9 cellular contexts compared by ENCODE assay signal in the genomic region with DNA sequence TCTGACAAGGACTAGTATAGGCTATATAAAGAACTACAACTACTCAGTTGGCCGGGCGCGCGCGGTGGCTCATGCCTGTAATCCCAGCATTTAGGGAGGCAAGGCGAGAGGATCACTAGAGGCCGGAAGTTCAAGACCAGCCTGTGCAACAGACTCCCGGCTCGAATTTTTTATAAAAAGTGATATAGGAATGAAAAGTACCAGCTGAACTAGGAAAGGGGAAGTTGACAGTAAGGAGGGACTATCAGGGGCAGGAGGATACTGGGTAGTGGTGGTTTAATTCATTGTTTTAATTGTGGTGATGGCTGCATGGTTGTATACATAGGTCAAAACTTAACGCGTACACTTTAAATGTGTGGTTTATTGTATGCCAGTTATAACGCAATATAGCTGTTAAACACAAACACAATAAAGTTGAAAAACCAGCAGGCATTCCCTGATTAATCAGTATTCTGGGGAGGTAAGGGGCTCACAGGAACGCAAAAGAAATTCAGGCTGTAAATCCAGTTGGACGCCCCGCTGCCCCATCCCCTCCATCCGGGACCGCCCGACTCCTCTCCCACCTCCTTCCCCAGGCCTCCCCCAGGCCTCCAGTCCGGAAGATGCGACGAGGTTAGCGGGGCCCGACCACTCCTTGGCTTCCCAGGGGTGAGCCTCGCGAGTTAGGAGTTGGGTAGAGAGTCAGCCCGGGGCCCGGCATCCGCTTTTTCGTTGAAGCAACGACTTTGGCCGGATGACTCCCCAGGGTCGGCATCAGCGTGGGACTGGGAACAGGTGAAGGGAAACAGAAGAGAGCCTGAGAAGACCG. TPM values are rescaled to one million over a fixed set of nuclear protein-coding genes. Genes with fewer than 3 reads are reported as not detected.
DNase-seq lines count a peak whose midpoint lies in the region; ATAC-seq and TF ChIP-seq lines count a peak whose summit lies in the region.
"Had no signal": no experiment of that assay in that cellular context is flagged by ENCODE, and none has a peak within 500 bp of the region (broad histone marks: within the 10 kb centered on the region; RNA-seq: fewer than 3 reads in every experiment).

No MANE protein-coding gene starts in this region.

- peaks cover 20% of the 10 kb centered on the region for H4K20me1 ChIP-seq in PC-9 (ENCODE audit: insufficient read depth)

- intact Hi-C loops in Calu3 (cut with micrococcal nuclease; ENCODE audit: unreplicated experiment) (no loop called here), PC-9 (cut with micrococcal nuclease; ENCODE audit: unreplicated experiment) (no loop called here), heart left ventricle (cut with DNase I) (loop anchor here in 7 of 10 donors (1.0 to 10.0 kb wide), 7 partner anchors 41 to 61 kb away; a partner anchor contains a TSS), prostate gland (cut with DNase I) (loop anchor here (2.0 to 5.0 kb wide), 2 partner anchors 41 to 59 kb away; a partner anchor contains a TSS)

- H3K9me3 ChIP-seq in PC-9 (ENCODE audit: insufficient read depth, low read depth) (no peaks in the 10 kb centered on the region), heart left ventricle (no peaks in the 10 kb centered on the region), prostate gland (no peaks in the 10 kb centered on the region)

- H3K4me3 ChIP-seq in PC-9: peak overlapping the region; percentile 97
- H3K4me3 ChIP-seq in heart left ventricle: peak overlapping the region; percentile 69 to 93 (median 81)
- peak overlapping the region; percentile 60 to 67 for H3K4me3 ChIP-seq in prostate gland

- H3K79me2 ChIP-seq in PC-9 (ENCODE audit: low read depth): peaks cover 45% of the 10 kb centered on the region

- H3K36me3 ChIP-seq in PC-9 (ENCODE audit: low read depth) (no peaks in the 10 kb centered on the region), heart left ventricle (peaks cover 0 to 7% (median 0%) of the 10 kb centered on the region in 9 donors), prostate gland (no peaks in the 10 kb centered on the region)

- BruUV-seq in Calu3 (replicated peaks; lab: Mats Ljungman, UMichigan) (TSS peak; percentile 91), PC-9 (replicated peaks; lab: Mats Ljungman, UMichigan) (TSS peak; percentile 96)

- WGBS in heart left ventricle, 4 donors: 17 to 20% (median 19%) methylated on average over 34 of the region's 34 CpGs
- WGBS in prostate gland: 20% methylated on average over 34 of the region's 34 CpGs

- no peaks in the 10 kb centered on the region for H3K27me3 ChIP-seq in PC-9 (ENCODE audit: insufficient read depth, low read depth)
- no peaks in the 10 kb centered on the region for H3K27me3 ChIP-seq in heart left ventricle
- H3K27me3 ChIP-seq in prostate gland (replicated peaks; ENCODE audit: insufficient read depth): no peaks in the 10 kb centered on the region

- POLR2A ChIA-PET in PC-9 (lab: Charles Lee; ENCODE audit: unreplicated experiment): interaction anchor here (0.5 kb wide), 1 partner anchor 43 kb away, joined by 4 read pairs; a partner anchor contains a TSS

- TF ChIP-seq POLR2A in heart left ventricle (IDR thresholded peaks at IDR 0.05) (no peak), prostate gland (IDR thresholded peaks at IDR 0.05) (no peak)

- TF ChIP-seq CTCF in Calu3 (IDR thresholded peaks at IDR 0.05; ENCODE audit: unreplicated experiment): no peak
- no peak for TF ChIP-seq CTCF in PC-9 (conservative IDR thresholded peaks at IDR 0.05)
- no peak for TF ChIP-seq CTCF in heart left ventricle (IDR thresholded peaks at IDR 0.05)
- no peak for TF ChIP-seq CTCF in prostate gland (IDR thresholded peaks at IDR 0.05)

- H3K27me3 Mint-ChIP-seq in Calu3 (ENCODE audit: unreplicated experiment): no peaks in the 10 kb centered on the region
- H3K27me3 Mint-ChIP-seq: dendritic cell treated with granulocyte-macrophage colony-stimulating factor and Interleukin-4, amounts not matched to agents 40 ng/mL and 50 ng/mL, for 4 days had no signal

- ATAC-seq in GM19455 (IDR thresholded peaks at IDR 0.05; ENCODE audit: unreplicated experiment): peak; percentile 53
- peak; percentile 65 for ATAC-seq in HG03521 (IDR thresholded peaks at IDR 0.05; ENCODE audit: unreplicated experiment)
- ATAC-seq in heart left ventricle: peak; percentile 84 to 91 (median 89)

- H3K4me3 Mint-ChIP-seq in Calu3 (ENCODE audit: low read depth, unreplicated experiment): no peak overlapping the region
- H3K4me3 Mint-ChIP-seq: dendritic cell treated with granulocyte-macrophage colony-stimulating factor and Interleukin-4, amounts not matched to agents 40 ng/mL and 50 ng/mL, for 4 days had no signal

- peaks cover 21% of the 10 kb centered on the region for H3K4me1 ChIP-seq in PC-9 (replicated peaks; ENCODE audit: insufficient read depth)
- peaks cover 0 to 24% (median 12%) of the 10 kb centered on the region in 12 donors for H3K4me1 ChIP-seq in heart left ventricle
- peaks cover 5% of the 10 kb centered on the region for H3K4me1 ChIP-seq in prostate gland (replicated peaks)

- H3K36me3 Mint-ChIP-seq in Calu3 (ENCODE audit: insufficient read depth, unreplicated experiment): no peaks in the 10 kb centered on the region

- H3K27ac ChIP-seq in PC-9: peak overlapping the region; percentile 75
- peak overlapping the region; percentile 71 to 93 (median 86) for H3K27ac ChIP-seq in heart left ventricle
- H3K27ac ChIP-seq in prostate gland: peak overlapping the region; percentile 86 to 87

- no peaks in the 10 kb centered on the region for H3K9me3 Mint-ChIP-seq in Calu3 (ENCODE audit: low read depth, unreplicated experiment)
- H3K9me3 Mint-ChIP-seq: dendritic cell treated with granulocyte-macrophage colony-stimulating factor and Interleukin-4, amounts not matched to agents 40 ng/mL and 50 ng/mL, for 4 days had no signal

- CTCF ChIA-PET in Calu3 (lab: Charles Lee) (no interaction called here), PC-9 (lab: Charles Lee) (interaction anchor here (0.5 kb wide), 1 partner anchor 58 kb away, joined by 5 read pairs; no protein-coding TSS in a partner anchor)

- H3K4me1 Mint-ChIP-seq in Calu3 (ENCODE audit: low read depth, unreplicated experiment): peaks cover 5% of the 10 kb centered on the region

- H3F3A ChIP-seq in PC-9 (ENCODE audit: insufficient read depth, low read depth): peaks cover 21% of the 10 kb centered on the region; the same call in 1 of the 2 replicates

- no peaks in the 10 kb centered on the region for H3K9me2 ChIP-seq in PC-9 (ENCODE audit: insufficient read depth)

- H2AFZ ChIP-seq in PC-9: peak overlapping the region; percentile 97

- H3K4me2 ChIP-seq in PC-9: peak overlapping the region; percentile 95

- no peak overlapping the region for H3K27ac Mint-ChIP-seq in Calu3 (ENCODE audit: unreplicated experiment)

- peak; percentile 61 for DNase-seq in Calu3
- DNase-seq in PC-9: no peak
- peak; percentile 55 for DNase-seq in activated gamma-delta T cell treated with anti-CD3 and anti-CD28 coated beads, Interleukin-2, amount 50 U/mL, for 16 hours (ENCODE audit: low read depth)
- peak; percentile 72 to 86 (median 78) for DNase-seq in heart left ventricle
- DNase-seq in prostate gland (ENCODE audit: low spot score): no peak
- no peak for DNase-seq in HPDE6-E6E7 (ENCODE audit: extremely low spot score)

RNA-seq across cellular contexts. Expression of a gene that starts 0.7 kb away (rescaled TPM):
- total RNA-seq in Calu3 (2022): 36.4 and 36.9 TPM in 2 replicates
- 27.7 and 30.0 TPM in 2 replicates for total RNA-seq in PC-9 (2021)
- 10 to 100 TPM in 5 of 9 donors, 1 to 10 TPM in 4; 6.0 to 15.5 (median 10.4) TPM for total RNA-seq in heart left ventricle
- polyA plus RNA-seq in heart left ventricle: 1 to 10 TPM; 3.3 to 6.5 TPM
- 10 to 100 TPM; 13.1 to 14.0 TPM for total RNA-seq in prostate gland

RNA-seq across cellular contexts. Expression of a gene that starts 42.9 kb away (rescaled TPM):
- 18.0 and 20.1 TPM in 2 replicates for total RNA-seq in Calu3 (2022)
- total RNA-seq in PC-9 (2021): 38.4 and 64.3 TPM in 2 replicates
- total RNA-seq in heart left ventricle: 10 to 100 TPM; 18.6 to 26.2 (median 22.1) TPM
- polyA plus RNA-seq in heart left ventricle: 10 to 100 TPM; 23.6 to 32.2 TPM
- 10 to 100 TPM; 26.3 to 35.4 TPM for total RNA-seq in prostate gland

RNA-seq across cellular contexts. Expression of a gene that starts 59.6 kb away (rescaled TPM):
- total RNA-seq in Calu3 (2022) (28.3 and 31.8 TPM in 2 replicates), PC-9 (2021) (25.4 and 26.1 TPM in 2 replicates), heart left ventricle (10 to 100 TPM; 25.2 to 55.3 (median 46.6) TPM), prostate gland (10 to 100 TPM in 1 of 2 donors, 1 to 10 TPM in 1; 8.2 to 12.0 TPM)
- polyA plus RNA-seq in heart left ventricle: 10 to 100 TPM; 13.0 to 29.0 TPM

Comparison
In these comparisons a context has a peak if more than half of its experiments do, and no peak if none do; other contexts are left out.
1. DNase-seq: peak in Calu3 (single experiment), activated gamma-delta T cell treated with anti-CD3 and anti-CD28 coated beads, Interleukin-2, amount 50 U/mL, for 16 hours (single experiment) and heart left ventricle (5 of 5); none in PC-9 (0 of 2), prostate gland (single experiment) and HPDE6-E6E7 (single experiment).
2. intact Hi-C loops: an anchor here in heart left ventricle (1.0 to 10.0 kb wide) and prostate gland (2.0 to 5.0 kb wide); none called in Calu3 and PC-9.
3. Peak in every context shown above with its lines, with median percentiles within 50 percentile points of each other: ATAC-seq, H3K27ac ChIP-seq and H3K4me3 ChIP-seq.